In genomic region chr19:54470991-54471782, GRCh38 we compare ENCODE assay signal across 8 cellular contexts. TPM values are rescaled to one million over a fixed set of nuclear protein-coding genes. Genes with fewer than 3 reads are reported as not detected.
DNase-seq lines count a peak whose midpoint lies in the region; ATAC-seq and TF ChIP-seq lines count a peak whose summit lies in the region.

No MANE protein-coding gene starts in this region.

- ATAC-seq in GM21786 (IDR thresholded peaks at IDR 0.05; ENCODE audit: unreplicated experiment): no peak

- H3K4me3 ChIP-seq in GM06990 (replicated peaks; ENCODE audit: low read depth, low read length): peak overlapping the region; percentile 27; the same call in 1 of the 2 replicates
- H3K4me3 ChIP-seq in adrenal gland: peak overlapping the region in 2 of 4 donors; percentile 13 to 56

- H3K27me3 ChIP-seq in GM06990 (replicated peaks; ENCODE audit: control insufficient read depth, insufficient read depth, low read length) (peaks cover 5% of the 10 kb centered on the region), adrenal gland (peaks cover 3% of the 10 kb centered on the region)

- WGBS in adrenal gland, 4 donors: 4 to 22% (median 5%) methylated on average over 1 to 60 of the region's 60 CpGs

- no peaks in the 10 kb centered on the region for H3K9me3 ChIP-seq in adrenal gland (replicated peaks in 1 of 3)

- peaks cover 0 to 27% of the 10 kb centered on the region in 2 donors for H3K4me1 ChIP-seq in adrenal gland (replicated peaks in 1 of 2)

- DNase-seq in GM06990 (ENCODE audit: extremely low read depth, insufficient read length): no peak
- peak in 3 of 7 donors; percentile 24 to 34 (median 29) for DNase-seq in adrenal gland
- DNase-seq in hepatic stellate cell (ENCODE audit: low spot score): peak; percentile 55
- peak; percentile 56 for DNase-seq in putamen (ENCODE audit: low spot score)
- no peak for DNase-seq in NCI-H2171 (lab: John Stamatoyannopoulos, UW)
- no peak for DNase-seq in SW 1271 (lab: John Stamatoyannopoulos, UW)
- DNase-seq in AML-193 (lab: John Stamatoyannopoulos, UW): no peak

- TF ChIP-seq POLR2A in adrenal gland (IDR thresholded peaks at IDR 0.05): no peak

- intact Hi-C loops in adrenal gland (cut with DNase I): no loop called here

- H3K36me3 ChIP-seq in GM06990 (ENCODE audit: control insufficient read depth, insufficient read depth, low read length) (no peaks in the 10 kb centered on the region), adrenal gland (replicated peaks in 1 of 2) (no peaks in the 10 kb centered on the region)

- TF ChIP-seq CTCF in GM06990 (IDR thresholded peaks at IDR 0.05; ENCODE audit: insufficient read depth, low read length, poor library complexity, severe bottlenecking) (no peak), adrenal gland (IDR thresholded peaks at IDR 0.05) (no peak)

- peak overlapping the region in 4 of 5 donors; percentile 4 to 75 (median 40) for H3K27ac ChIP-seq in adrenal gland

RNA-seq across cellular contexts. Expression of gene CDC42EP5, which starts 1.9 kb away (rescaled TPM):
- 10 to 100 TPM in 7 of 8 donors, 1 to 10 TPM in 1; 9.7 to 27.9 (median 15.7) TPM for total RNA-seq in adrenal gland
- 10 to 100 TPM in 2 of 3 donors, under 1 TPM in 1; 0.44 to 36.0 (median 16.5) TPM for polyA plus RNA-seq in adrenal gland

RNA-seq across cellular contexts. Expression of gene LENG9, which starts 7.6 kb away (rescaled TPM):
- total RNA-seq in adrenal gland: 10 to 100 TPM in 2 of 8 donors, 1 to 10 TPM in 6; 6.3 to 15.3 (median 8.6) TPM
- 1 to 10 TPM; 1.3 to 4.2 (median 3.1) TPM for polyA plus RNA-seq in adrenal gland

RNA-seq across cellular contexts. Expression of gene LENG8, which starts 22.2 kb away (rescaled TPM):
- 100 to 1,000 TPM in 4 of 8 donors, 10 to 100 TPM in 4; 33.6 to 207 (median 90.8) TPM for total RNA-seq in adrenal gland
- polyA plus RNA-seq in adrenal gland: 100 to 1,000 TPM in 2 of 3 donors, 10 to 100 TPM in 1; 17.4 to 725 (median 247) TPM

RNA-seq across cellular contexts. Expression of gene LAIR2, which starts 31.4 kb away (rescaled TPM):
- total RNA-seq in adrenal gland: 1 to 10 TPM in 1 of 8 donors, under 1 TPM in 1, not detected in 6; 0.91 to 1.4 TPM
- not detected for polyA plus RNA-seq in adrenal gland

RNA-seq across cellular contexts. Expression of gene TTYH1, which starts 55.9 kb away (rescaled TPM):
- 1 to 10 TPM in 2 of 8 donors, under 1 TPM in 3, not detected in 3; 0.61 to 3.3 (median 0.81) TPM for total RNA-seq in adrenal gland
- polyA plus RNA-seq in adrenal gland: 1 to 10 TPM in 2 of 3 donors, not detected in 1; 1.6 to 1.7 TPM

Comparison
In these comparisons a context has a peak if more than half of its experiments do, and no peak if none do; other contexts are left out.
1. DNase-seq: peak in hepatic stellate cell (single experiment) and putamen (single experiment); none in GM06990 (single experiment), NCI-H2171 (single experiment), SW 1271 (0 of 2) and AML-193 (0 of 2).